Comparison of ENCODE assay signal across 1 cellular context in the genomic region with DNA sequence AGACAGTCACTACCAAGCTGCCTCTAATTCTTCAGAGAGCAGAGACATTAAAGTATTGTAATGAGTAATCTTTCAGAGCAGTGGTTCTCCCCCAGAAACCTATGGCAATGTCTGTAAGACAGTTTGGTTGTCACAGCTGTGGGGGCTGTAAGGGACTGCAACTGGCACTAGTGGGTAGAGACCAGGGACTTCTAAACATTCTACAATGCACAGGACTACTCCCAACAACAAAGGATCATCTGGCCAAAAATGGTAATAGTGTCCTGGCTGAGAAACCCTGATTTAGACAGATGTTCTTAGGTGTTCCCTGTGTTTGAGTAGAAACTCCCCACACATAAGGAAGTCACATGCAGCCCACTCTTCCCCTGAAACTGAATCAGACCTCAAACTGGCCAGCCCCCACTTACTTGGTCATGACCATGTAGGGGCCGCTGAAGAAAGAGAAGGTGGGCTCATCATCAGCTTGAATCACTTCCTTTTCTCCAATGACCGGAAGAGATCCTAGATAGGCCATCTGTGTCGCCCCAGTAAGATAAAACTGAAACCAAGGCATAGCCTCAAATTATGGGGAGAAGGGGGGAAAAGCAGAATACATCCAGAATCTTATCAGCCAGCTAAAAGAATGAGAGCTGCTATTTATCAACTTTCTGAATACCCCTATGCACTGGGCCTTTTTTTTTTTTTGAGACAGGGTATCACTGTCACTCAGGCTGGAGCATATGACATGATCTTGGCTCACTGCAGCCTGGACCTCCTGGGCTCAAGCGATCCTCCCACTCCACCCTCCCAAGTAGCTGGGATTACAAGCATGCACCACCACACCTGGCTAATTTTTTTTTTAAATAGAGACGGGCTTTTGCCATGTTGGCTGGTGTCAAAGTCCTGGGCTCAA.
TF ChIP-seq lines count a peak whose summit lies in the region.

No MANE protein-coding gene starts in this region.

TF ChIP-seq in GM12878, 131 proteins besides CTCF, POLR2A, EP300 and RAD21 (continued from another document and continues in another):
- TF ChIP-seq, protein P1, sequence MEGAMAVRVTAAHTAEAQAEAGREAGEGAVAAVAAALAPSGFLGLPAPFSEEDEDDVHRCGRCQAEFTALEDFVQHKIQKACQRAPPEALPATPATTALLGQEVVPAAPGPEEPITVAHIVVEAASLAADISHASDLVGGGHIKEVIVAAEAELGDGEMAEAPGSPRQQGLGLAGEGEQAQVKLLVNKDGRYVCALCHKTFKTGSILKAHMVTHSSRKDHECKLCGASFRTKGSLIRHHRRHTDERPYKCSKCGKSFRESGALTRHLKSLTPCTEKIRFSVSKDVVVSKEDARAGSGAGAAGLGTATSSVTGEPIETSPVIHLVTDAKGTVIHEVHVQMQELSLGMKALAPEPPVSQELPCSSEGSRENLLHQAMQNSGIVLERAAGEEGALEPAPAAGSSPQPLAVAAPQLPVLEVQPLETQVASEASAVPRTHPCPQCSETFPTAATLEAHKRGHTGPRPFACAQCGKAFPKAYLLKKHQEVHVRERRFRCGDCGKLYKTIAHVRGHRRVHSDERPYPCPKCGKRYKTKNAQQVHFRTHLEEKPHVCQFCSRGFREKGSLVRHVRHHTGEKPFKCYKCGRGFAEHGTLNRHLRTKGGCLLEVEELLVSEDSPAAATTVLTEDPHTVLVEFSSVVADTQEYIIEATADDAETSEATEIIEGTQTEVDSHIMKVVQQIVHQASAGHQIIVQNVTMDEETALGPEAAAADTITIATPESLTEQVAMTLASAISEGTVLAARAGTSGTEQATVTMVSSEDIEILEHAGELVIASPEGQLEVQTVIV (IDR thresholded peaks at IDR 0.05; ENCODE audit: borderline replicate concordance, partially characterized antibody): no peak
- no peak; the same call in none of the 2 replicates for TF ChIP-seq IKZF1 (conservative IDR thresholded peaks at IDR 0.05)
- no peak for TF ChIP-seq SREBF2 (IDR thresholded peaks at IDR 0.05; ENCODE audit: low read length)
- no peak for TF ChIP-seq ZZZ3 (IDR thresholded peaks at IDR 0.05; ENCODE audit: control insufficient read depth, insufficient read length, low read depth)
- no peak for TF ChIP-seq HDAC6 (IDR thresholded peaks at IDR 0.05; ENCODE audit: unreplicated experiment)
- TF ChIP-seq, protein P2, sequence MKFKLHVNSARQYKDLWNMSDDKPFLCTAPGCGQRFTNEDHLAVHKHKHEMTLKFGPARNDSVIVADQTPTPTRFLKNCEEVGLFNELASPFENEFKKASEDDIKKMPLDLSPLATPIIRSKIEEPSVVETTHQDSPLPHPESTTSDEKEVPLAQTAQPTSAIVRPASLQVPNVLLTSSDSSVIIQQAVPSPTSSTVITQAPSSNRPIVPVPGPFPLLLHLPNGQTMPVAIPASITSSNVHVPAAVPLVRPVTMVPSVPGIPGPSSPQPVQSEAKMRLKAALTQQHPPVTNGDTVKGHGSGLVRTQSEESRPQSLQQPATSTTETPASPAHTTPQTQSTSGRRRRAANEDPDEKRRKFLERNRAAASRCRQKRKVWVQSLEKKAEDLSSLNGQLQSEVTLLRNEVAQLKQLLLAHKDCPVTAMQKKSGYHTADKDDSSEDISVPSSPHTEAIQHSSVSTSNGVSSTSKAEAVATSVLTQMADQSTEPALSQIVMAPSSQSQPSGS (IDR thresholded peaks at IDR 0.05; ENCODE audit: low read length): peak; percentile 49; the same call in 1 of the 2 replicates
- TF ChIP-seq, protein P3, sequence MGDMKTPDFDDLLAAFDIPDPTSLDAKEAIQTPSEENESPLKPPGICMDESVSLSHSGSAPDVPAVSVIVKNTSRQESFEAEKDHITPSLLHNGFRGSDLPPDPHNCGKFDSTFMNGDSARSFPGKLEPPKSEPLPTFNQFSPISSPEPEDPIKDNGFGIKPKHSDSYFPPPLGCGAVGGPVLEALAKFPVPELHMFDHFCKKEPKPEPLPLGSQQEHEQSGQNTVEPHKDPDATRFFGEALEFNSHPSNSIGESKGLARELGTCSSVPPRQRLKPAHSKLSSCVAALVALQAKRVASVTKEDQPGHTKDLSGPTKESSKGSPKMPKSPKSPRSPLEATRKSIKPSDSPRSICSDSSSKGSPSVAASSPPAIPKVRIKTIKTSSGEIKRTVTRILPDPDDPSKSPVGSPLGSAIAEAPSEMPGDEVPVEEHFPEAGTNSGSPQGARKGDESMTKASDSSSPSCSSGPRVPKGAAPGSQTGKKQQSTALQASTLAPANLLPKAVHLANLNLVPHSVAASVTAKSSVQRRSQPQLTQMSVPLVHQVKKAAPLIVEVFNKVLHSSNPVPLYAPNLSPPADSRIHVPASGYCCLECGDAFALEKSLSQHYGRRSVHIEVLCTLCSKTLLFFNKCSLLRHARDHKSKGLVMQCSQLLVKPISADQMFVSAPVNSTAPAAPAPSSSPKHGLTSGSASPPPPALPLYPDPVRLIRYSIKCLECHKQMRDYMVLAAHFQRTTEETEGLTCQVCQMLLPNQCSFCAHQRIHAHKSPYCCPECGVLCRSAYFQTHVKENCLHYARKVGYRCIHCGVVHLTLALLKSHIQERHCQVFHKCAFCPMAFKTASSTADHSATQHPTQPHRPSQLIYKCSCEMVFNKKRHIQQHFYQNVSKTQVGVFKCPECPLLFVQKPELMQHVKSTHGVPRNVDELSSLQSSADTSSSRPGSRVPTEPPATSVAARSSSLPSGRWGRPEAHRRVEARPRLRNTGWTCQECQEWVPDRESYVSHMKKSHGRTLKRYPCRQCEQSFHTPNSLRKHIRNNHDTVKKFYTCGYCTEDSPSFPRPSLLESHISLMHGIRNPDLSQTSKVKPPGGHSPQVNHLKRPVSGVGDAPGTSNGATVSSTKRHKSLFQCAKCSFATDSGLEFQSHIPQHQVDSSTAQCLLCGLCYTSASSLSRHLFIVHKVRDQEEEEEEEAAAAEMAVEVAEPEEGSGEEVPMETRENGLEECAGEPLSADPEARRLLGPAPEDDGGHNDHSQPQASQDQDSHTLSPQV (IDR thresholded peaks at IDR 0.05): no peak
- TF ChIP-seq, protein P4, sequence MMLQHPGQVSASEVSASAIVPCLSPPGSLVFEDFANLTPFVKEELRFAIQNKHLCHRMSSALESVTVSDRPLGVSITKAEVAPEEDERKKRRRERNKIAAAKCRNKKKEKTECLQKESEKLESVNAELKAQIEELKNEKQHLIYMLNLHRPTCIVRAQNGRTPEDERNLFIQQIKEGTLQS (IDR thresholded peaks at IDR 0.05; ENCODE audit: borderline replicate concordance, extremely low read depth, low read depth, low read length): no peak
- no peak for TF ChIP-seq MYB (IDR thresholded peaks at IDR 0.05; ENCODE audit: borderline replicate concordance, low read depth, low read length)
- no peak for TF ChIP-seq TARDBP (IDR thresholded peaks at IDR 0.05; ENCODE audit: borderline replicate concordance)
- TF ChIP-seq RB1 (IDR thresholded peaks at IDR 0.05; ENCODE audit: borderline replicate concordance): no peak
- TF ChIP-seq BRCA1 (IDR thresholded peaks at IDR 0.05; ENCODE audit: low read depth, low read length): no peak
- no peak for TF ChIP-seq ZNF217 (IDR thresholded peaks at IDR 0.05)
- TF ChIP-seq, protein P5, sequence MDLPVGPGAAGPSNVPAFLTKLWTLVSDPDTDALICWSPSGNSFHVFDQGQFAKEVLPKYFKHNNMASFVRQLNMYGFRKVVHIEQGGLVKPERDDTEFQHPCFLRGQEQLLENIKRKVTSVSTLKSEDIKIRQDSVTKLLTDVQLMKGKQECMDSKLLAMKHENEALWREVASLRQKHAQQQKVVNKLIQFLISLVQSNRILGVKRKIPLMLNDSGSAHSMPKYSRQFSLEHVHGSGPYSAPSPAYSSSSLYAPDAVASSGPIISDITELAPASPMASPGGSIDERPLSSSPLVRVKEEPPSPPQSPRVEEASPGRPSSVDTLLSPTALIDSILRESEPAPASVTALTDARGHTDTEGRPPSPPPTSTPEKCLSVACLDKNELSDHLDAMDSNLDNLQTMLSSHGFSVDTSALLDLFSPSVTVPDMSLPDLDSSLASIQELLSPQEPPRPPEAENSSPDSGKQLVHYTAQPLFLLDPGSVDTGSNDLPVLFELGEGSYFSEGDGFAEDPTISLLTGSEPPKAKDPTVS (IDR thresholded peaks at IDR 0.05; ENCODE audit: low read depth, low read length): no peak
- TF ChIP-seq FOS (IDR thresholded peaks at IDR 0.05; ENCODE audit: borderline replicate concordance, extremely low read depth, insufficient read length): no peak
- no peak for TF ChIP-seq ZNF384 (IDR thresholded peaks at IDR 0.05; ENCODE audit: borderline replicate concordance, low read depth, low read length)
- TF ChIP-seq, protein P6, sequence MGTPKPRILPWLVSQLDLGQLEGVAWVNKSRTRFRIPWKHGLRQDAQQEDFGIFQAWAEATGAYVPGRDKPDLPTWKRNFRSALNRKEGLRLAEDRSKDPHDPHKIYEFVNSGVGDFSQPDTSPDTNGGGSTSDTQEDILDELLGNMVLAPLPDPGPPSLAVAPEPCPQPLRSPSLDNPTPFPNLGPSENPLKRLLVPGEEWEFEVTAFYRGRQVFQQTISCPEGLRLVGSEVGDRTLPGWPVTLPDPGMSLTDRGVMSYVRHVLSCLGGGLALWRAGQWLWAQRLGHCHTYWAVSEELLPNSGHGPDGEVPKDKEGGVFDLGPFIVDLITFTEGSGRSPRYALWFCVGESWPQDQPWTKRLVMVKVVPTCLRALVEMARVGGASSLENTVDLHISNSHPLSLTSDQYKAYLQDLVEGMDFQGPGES (IDR thresholded peaks at IDR 0.05): no peak
- TF ChIP-seq, protein P7, sequence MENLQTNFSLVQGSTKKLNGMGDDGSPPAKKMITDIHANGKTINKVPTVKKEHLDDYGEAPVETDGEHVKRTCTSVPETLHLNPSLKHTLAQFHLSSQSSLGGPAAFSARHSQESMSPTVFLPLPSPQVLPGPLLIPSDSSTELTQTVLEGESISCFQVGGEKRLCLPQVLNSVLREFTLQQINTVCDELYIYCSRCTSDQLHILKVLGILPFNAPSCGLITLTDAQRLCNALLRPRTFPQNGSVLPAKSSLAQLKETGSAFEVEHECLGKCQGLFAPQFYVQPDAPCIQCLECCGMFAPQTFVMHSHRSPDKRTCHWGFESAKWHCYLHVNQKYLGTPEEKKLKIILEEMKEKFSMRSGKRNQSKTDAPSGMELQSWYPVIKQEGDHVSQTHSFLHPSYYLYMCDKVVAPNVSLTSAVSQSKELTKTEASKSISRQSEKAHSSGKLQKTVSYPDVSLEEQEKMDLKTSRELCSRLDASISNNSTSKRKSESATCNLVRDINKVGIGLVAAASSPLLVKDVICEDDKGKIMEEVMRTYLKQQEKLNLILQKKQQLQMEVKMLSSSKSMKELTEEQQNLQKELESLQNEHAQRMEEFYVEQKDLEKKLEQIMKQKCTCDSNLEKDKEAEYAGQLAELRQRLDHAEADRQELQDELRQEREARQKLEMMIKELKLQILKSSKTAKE (IDR thresholded peaks at IDR 0.05; ENCODE audit: low read depth, poor library complexity, severe bottlenecking): no peak
- no peak for TF ChIP-seq KDM1A (IDR thresholded peaks at IDR 0.05; ENCODE audit: borderline replicate concordance)
- peak; percentile 75; the same call in 1 of the 2 replicates for TF ChIP-seq STAT3 (IDR thresholded peaks at IDR 0.05; ENCODE audit: low read depth, low read length)
- peak; percentile 57; the same call in 1 of the 2 replicates for TF ChIP-seq CBFB (IDR thresholded peaks at IDR 0.05; ENCODE audit: low read depth)
- TF ChIP-seq GABPA (IDR thresholded peaks at IDR 0.05; ENCODE audit: low read depth): peak; percentile 70
- no peak; the same call in 1 of the 2 replicates for TF ChIP-seq PML (IDR thresholded peaks at IDR 0.05; ENCODE audit: low read length)
- no peak for TF ChIP-seq LARP7 (IDR thresholded peaks at IDR 0.05)
- TF ChIP-seq, protein P8, sequence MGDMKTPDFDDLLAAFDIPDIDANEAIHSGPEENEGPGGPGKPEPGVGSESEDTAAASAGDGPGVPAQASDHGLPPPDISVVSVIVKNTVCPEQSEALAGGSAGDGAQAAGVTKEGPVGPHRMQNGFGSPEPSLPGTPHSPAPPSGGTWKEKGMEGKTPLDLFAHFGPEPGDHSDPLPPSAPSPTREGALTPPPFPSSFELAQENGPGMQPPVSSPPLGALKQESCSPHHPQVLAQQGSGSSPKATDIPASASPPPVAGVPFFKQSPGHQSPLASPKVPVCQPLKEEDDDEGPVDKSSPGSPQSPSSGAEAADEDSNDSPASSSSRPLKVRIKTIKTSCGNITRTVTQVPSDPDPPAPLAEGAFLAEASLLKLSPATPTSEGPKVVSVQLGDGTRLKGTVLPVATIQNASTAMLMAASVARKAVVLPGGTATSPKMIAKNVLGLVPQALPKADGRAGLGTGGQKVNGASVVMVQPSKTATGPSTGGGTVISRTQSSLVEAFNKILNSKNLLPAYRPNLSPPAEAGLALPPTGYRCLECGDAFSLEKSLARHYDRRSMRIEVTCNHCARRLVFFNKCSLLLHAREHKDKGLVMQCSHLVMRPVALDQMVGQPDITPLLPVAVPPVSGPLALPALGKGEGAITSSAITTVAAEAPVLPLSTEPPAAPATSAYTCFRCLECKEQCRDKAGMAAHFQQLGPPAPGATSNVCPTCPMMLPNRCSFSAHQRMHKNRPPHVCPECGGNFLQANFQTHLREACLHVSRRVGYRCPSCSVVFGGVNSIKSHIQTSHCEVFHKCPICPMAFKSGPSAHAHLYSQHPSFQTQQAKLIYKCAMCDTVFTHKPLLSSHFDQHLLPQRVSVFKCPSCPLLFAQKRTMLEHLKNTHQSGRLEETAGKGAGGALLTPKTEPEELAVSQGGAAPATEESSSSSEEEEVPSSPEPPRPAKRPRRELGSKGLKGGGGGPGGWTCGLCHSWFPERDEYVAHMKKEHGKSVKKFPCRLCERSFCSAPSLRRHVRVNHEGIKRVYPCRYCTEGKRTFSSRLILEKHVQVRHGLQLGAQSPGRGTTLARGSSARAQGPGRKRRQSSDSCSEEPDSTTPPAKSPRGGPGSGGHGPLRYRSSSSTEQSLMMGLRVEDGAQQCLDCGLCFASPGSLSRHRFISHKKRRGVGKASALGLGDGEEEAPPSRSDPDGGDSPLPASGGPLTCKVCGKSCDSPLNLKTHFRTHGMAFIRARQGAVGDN (IDR thresholded peaks at IDR 0.05): 0 out of 2 replicates have a peak, but pooled peaks have one; percentile 16
- no peak for TF ChIP-seq NR2C2 (IDR thresholded peaks at IDR 0.05; ENCODE audit: borderline replicate concordance, control insufficient read depth, insufficient read length, low read depth)
- TF ChIP-seq, protein P9, sequence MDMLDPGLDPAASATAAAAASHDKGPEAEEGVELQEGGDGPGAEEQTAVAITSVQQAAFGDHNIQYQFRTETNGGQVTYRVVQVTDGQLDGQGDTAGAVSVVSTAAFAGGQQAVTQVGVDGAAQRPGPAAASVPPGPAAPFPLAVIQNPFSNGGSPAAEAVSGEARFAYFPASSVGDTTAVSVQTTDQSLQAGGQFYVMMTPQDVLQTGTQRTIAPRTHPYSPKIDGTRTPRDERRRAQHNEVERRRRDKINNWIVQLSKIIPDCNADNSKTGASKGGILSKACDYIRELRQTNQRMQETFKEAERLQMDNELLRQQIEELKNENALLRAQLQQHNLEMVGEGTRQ (IDR thresholded peaks at IDR 0.05; ENCODE audit: borderline replicate concordance, low read depth, low read length): no peak; the same call in 1 of the 2 replicates
- TF ChIP-seq PAX8 (IDR thresholded peaks at IDR 0.05): no peak
- TF ChIP-seq SMAD1 (IDR thresholded peaks at IDR 0.05; ENCODE audit: low read depth, partially characterized antibody): no peak
- peak; percentile 71; the same call in 1 of the 2 replicates for TF ChIP-seq FOXM1 (IDR thresholded peaks at IDR 0.05; ENCODE audit: low read depth, low read length)
- TF ChIP-seq TAF1 (IDR thresholded peaks at IDR 0.05; ENCODE audit: borderline replicate concordance, low read depth, low read length): 0 out of 2 replicates have a peak, but pooled peaks have one; percentile 11
- TF ChIP-seq MXI1 (IDR thresholded peaks at IDR 0.05; ENCODE audit: low read depth, low read length): no peak
